ENCODE assay signal across 16 cellular contexts in genomic region chr1:210819266-210819665, GRCh38.
DNase-seq lines count a peak whose midpoint lies in the region; ATAC-seq and TF ChIP-seq lines count a peak whose summit lies in the region.
"Had no signal": no experiment of that assay in that cellular context is flagged by ENCODE, and none has a peak within 500 bp of the region (broad histone marks: within the 10 kb centered on the region; RNA-seq: fewer than 3 reads in every experiment).

No MANE protein-coding gene starts in this region.

- no peaks in the 10 kb centered on the region for H4K20me1 ChIP-seq in PC-3 (ENCODE audit: low read length)
- H4K20me1 ChIP-seq: BLaER1 had no signal

- H3K9me2 ChIP-seq in PC-3 (replicated peaks; ENCODE audit: low read length) = no peaks in the 10 kb centered on the region

- BruUV-seq in PC-3 (replicated peaks; lab: Mats Ljungman, UMichigan) = no TSS peak

- no peak overlapping the region for H3K9ac ChIP-seq in PC-3 (ENCODE audit: low read length)
- H3K9ac ChIP-seq: BLaER1 had no signal

- H3K27ac ChIP-seq in PC-3 (ENCODE audit: low read length) = no peak overlapping the region
- no peak overlapping the region for H3K27ac ChIP-seq in suprapubic skin
- H3K27ac ChIP-seq: BLaER1 had no signal

- H3K27me3 ChIP-seq in PC-3 (ENCODE audit: low read length) (no peaks in the 10 kb centered on the region), suprapubic skin (no peaks in the 10 kb centered on the region)
- H3K27me3 ChIP-seq: BE2C, BLaER1 had no signal

- CTCF ChIA-PET in PC-3 (lab: Charles Lee) = no interaction called here

- no peaks in the 10 kb centered on the region for H3F3A ChIP-seq in PC-3 (ENCODE audit: low read length, unreplicated experiment)

- no peak for TF ChIP-seq EP300 in suprapubic skin (IDR thresholded peaks at IDR 0.05)

- in situ Hi-C loops in G401 (cut with HindIII; ENCODE audit: low sequenced_read_pairs) = no loop called here

- 60% methylated on average over 4 of the region's 4 CpGs for WGBS in suprapubic skin

- TF ChIP-seq CTCF in PC-3 (conservative IDR thresholded peaks at IDR 0.05; ENCODE audit: low read depth, low read length) = no peak
- TF ChIP-seq CTCF in suprapubic skin (IDR thresholded peaks at IDR 0.05) = no peak

- DNase-seq in G401 (ENCODE audit: low spot score) = peak; percentile 70
- DNase-seq in cerebellum (ENCODE audit: low spot score) = peak; percentile 32
- DNase-seq in PC-3 = no peak
- DNase-seq in activated effector memory CD4-positive, alpha-beta T cell treated with anti-CD3 and anti-CD28 coated beads, Interleukin-2, amount 50 U/mL, for 16 hours = no peak
- no peak for DNase-seq in suprapubic skin (ENCODE audit: low spot score in 2 of 2)
- DNase-seq: 8988T; ACHN; BE2C; CD4-positive, alpha-beta memory T cell; CD4-positive, CD25-positive, alpha-beta regulatory T cell; CD8-positive, alpha-beta memory T cell; COR-L47; DMS79 treated with DMSO at 0.1 percent for 48 hours; GDM1 had no signal

- H3K4me1 ChIP-seq in PC-3 (ENCODE audit: insufficient read depth, low read length) (no peaks in the 10 kb centered on the region), suprapubic skin (no peaks in the 10 kb centered on the region)
- H3K4me1 ChIP-seq: BE2C, BLaER1 had no signal

- no peak for ATAC-seq in PC-3
- ATAC-seq: GM12878 had no signal

- POLR2A ChIA-PET in PC-3 (lab: Charles Lee; ENCODE audit: unreplicated experiment) = no interaction called here

- no peaks in the 10 kb centered on the region for H3K79me2 ChIP-seq in PC-3 (ENCODE audit: low read length)

- intact Hi-C loops in PC-3 (cut with micrococcal nuclease) = no loop called here

- no peak overlapping the region for H2AFZ ChIP-seq in PC-3 (ENCODE audit: low read length)

- H3K4me2 ChIP-seq in PC-3 (ENCODE audit: low read length) = no peak overlapping the region
- H3K4me2 ChIP-seq: BLaER1 had no signal

- H3K36me3 ChIP-seq in PC-3 (ENCODE audit: low read depth, low read length) = no peaks in the 10 kb centered on the region
- H3K36me3 ChIP-seq in suprapubic skin = no peaks in the 10 kb centered on the region
- H3K36me3 ChIP-seq: BE2C, BLaER1 had no signal

- TF ChIP-seq POLR2A in suprapubic skin (IDR thresholded peaks at IDR 0.05) = no peak

- 0 out of 2 replicates have a peak, but pooled peaks cover 4% of the 10 kb centered on the region for H3K9me3 ChIP-seq in PC-3 (ENCODE audit: low read length)
- no peaks in the 10 kb centered on the region for H3K9me3 ChIP-seq in suprapubic skin
- H3K9me3 ChIP-seq: BE2C, BLaER1 had no signal

- no peak overlapping the region for H3K4me3 ChIP-seq in PC-3 (ENCODE audit: low read length)
- no peak overlapping the region for H3K4me3 ChIP-seq in suprapubic skin
- H3K4me3 ChIP-seq: BLaER1, GM12878 had no signal

Comparison
In these comparisons a context has a peak if more than half of its experiments do, and no peak if none do; other contexts are left out.
1. DNase-seq: peak in G401 (single experiment) and cerebellum (single experiment); none in PC-3 (single experiment), activated effector memory CD4-positive, alpha-beta T cell treated with anti-CD3 and anti-CD28 coated beads, Interleukin-2, amount 50 U/mL, for 16 hours (single experiment) and suprapubic skin (0 of 2).